Comparison of ENCODE assay signal across 8 cellular contexts in genomic region chr3:50189274-50189673, GRCh38. TPM values are rescaled to one million over a fixed set of nuclear protein-coding genes. Genes with fewer than 3 reads are reported as not detected.
A peak's percentile ranks its signal among the peaks of the same experiment; 100 is the strongest.
DNase-seq lines count a peak whose midpoint lies in the region; ATAC-seq, FAIRE-seq and TF ChIP-seq lines count a peak whose summit lies in the region.

No MANE protein-coding gene starts in this region.

- peaks cover 8% of the 10 kb centered on the region for H3K27me3 Mint-ChIP-seq in activated CD4-positive, alpha-beta memory T cell treated with anti-CD3 and anti-CD28 coated beads, Interleukin-2, amount 10 ng/mL, durations not matched to agents 7 days and 5 days

- H3K27ac Mint-ChIP-seq in activated CD4-positive, alpha-beta memory T cell treated with anti-CD3 and anti-CD28 coated beads, Interleukin-2, amount 10 ng/mL, durations not matched to agents 7 days and 5 days: no peak overlapping the region

- H3K4me3 ChIP-seq in AG09309 (ENCODE audit: control insufficient read depth, low read depth, low read length) (no peak overlapping the region), fibroblast of villous mesenchyme (ENCODE audit: low read depth, low read length) (no peak overlapping the region)

- POLR2A ChIA-PET in activated CD4-positive, alpha-beta memory T cell treated with anti-CD3 and anti-CD28 coated beads, Interleukin-2, amount 10 ng/mL, durations not matched to agents 7 days and 5 days (lab: Charles Lee): interaction anchor here (1.2 kb wide), 1 partner anchor 63 kb away, joined by 3 read pairs; no protein-coding TSS in a partner anchor

- TF ChIP-seq CTCF in AG09309 (IDR thresholded peaks at IDR 0.05; ENCODE audit: control insufficient read depth, insufficient read depth, low read depth, low read length, missing control alignments): peak; percentile 95
- TF ChIP-seq CTCF in fibroblast of villous mesenchyme (IDR thresholded peaks at IDR 0.05; ENCODE audit: insufficient read depth, low read depth, low read length): peak; percentile 93

- CTCF ChIA-PET in activated CD4-positive, alpha-beta memory T cell treated with anti-CD3 and anti-CD28 coated beads, Interleukin-2, amount 10 ng/mL, durations not matched to agents 7 days and 5 days (lab: Charles Lee): interaction anchor here (1.0 to 3.7 kb wide), 3 partner anchors 21 to 57 kb away, joined by 3 to 34 read pairs (median 3); no protein-coding TSS in a partner anchor

- H3K9me3 Mint-ChIP-seq in activated CD4-positive, alpha-beta memory T cell treated with anti-CD3 and anti-CD28 coated beads, Interleukin-2, amount 10 ng/mL, durations not matched to agents 7 days and 5 days: no peaks in the 10 kb centered on the region

- H3K4me3 Mint-ChIP-seq in activated CD4-positive, alpha-beta memory T cell treated with anti-CD3 and anti-CD28 coated beads, Interleukin-2, amount 10 ng/mL, durations not matched to agents 7 days and 5 days: no peak overlapping the region

- no peaks in the 10 kb centered on the region for H3K36me3 Mint-ChIP-seq in activated CD4-positive, alpha-beta memory T cell treated with anti-CD3 and anti-CD28 coated beads, Interleukin-2, amount 10 ng/mL, durations not matched to agents 7 days and 5 days (ENCODE audit: low read depth)

- FAIRE-seq in GM18507 (lab: Jason Lieb, UNC): peak; percentile 61

- ATAC-seq in GM19324 (IDR thresholded peaks at IDR 0.05; ENCODE audit: low FRiP score, unreplicated experiment): no peak

- peak; percentile 55 for DNase-seq in AG09309 (ENCODE audit: low read depth)
- no peak for DNase-seq in GM18507 (ENCODE audit: extremely low spot score, insufficient read length, low read depth)
- DNase-seq in NCI-H2227 treated with DMSO at 0.1 percent for 48 hours (lab: John Stamatoyannopoulos, UW): peak; percentile 55
- DNase-seq in activated CD4-positive, alpha-beta memory T cell treated with anti-CD3 and anti-CD28 coated beads, Interleukin-2, amount 10 ng/mL, durations not matched to agents 7 days and 5 days: peak; percentile 53
- DNase-seq in fibroblast of villous mesenchyme (ENCODE audit: low read depth): peak; percentile 77
- peak in 48 of 56 donors; percentile 12 to 87 (median 51) for DNase-seq in nucleus accumbens (lab: John Stamatoyannopoulos, UW)
- no peak for DNase-seq in NCI-H2029 treated with DMSO at 0.1 percent for 48 hours (lab: John Stamatoyannopoulos, UW)

- H3K4me1 Mint-ChIP-seq in activated CD4-positive, alpha-beta memory T cell treated with anti-CD3 and anti-CD28 coated beads, Interleukin-2, amount 10 ng/mL, durations not matched to agents 7 days and 5 days: peaks cover 4% of the 10 kb centered on the region

RNA-seq across cellular contexts. Expression of gene GNAT1, which starts 2.1 kb away (rescaled TPM):
- total RNA-seq in activated CD4-positive, alpha-beta memory T cell treated with anti-CD3 and anti-CD28 coated beads, Interleukin-2, amount 10 ng/mL, durations not matched to agents 7 days and 5 days: not detected
- not detected in 2 replicates for total RNA-seq in fibroblast of villous mesenchyme

RNA-seq across cellular contexts. Expression of gene SLC38A3, which starts 15.8 kb away (rescaled TPM):
- not detected for total RNA-seq in activated CD4-positive, alpha-beta memory T cell treated with anti-CD3 and anti-CD28 coated beads, Interleukin-2, amount 10 ng/mL, durations not matched to agents 7 days and 5 days
- not detected in 2 replicates for total RNA-seq in fibroblast of villous mesenchyme

RNA-seq across cellular contexts. Expression of gene SEMA3F, which starts 34.1 kb away (rescaled TPM):
- total RNA-seq in activated CD4-positive, alpha-beta memory T cell treated with anti-CD3 and anti-CD28 coated beads, Interleukin-2, amount 10 ng/mL, durations not matched to agents 7 days and 5 days: under 1 TPM in 1 of 2 experiments, not detected in 1; 0.15 TPM
- total RNA-seq in fibroblast of villous mesenchyme: 0.32 and 0.86 TPM in 2 replicates

RNA-seq across cellular contexts. Expression of gene GNAI2, which starts 46.7 kb away (rescaled TPM):
- 100 to 1,000 TPM; 493 to 519 TPM for total RNA-seq in activated CD4-positive, alpha-beta memory T cell treated with anti-CD3 and anti-CD28 coated beads, Interleukin-2, amount 10 ng/mL, durations not matched to agents 7 days and 5 days
- total RNA-seq in fibroblast of villous mesenchyme: 265 and 297 TPM in 2 replicates

Comparison
In these comparisons a context has a peak if more than half of its experiments do, and no peak if none do; other contexts are left out.
1. DNase-seq: peak in AG09309 (single experiment), NCI-H2227 treated with DMSO at 0.1 percent for 48 hours (single experiment), activated CD4-positive, alpha-beta memory T cell treated with anti-CD3 and anti-CD28 coated beads, Interleukin-2, amount 10 ng/mL, durations not matched to agents 7 days and 5 days (single experiment), fibroblast of villous mesenchyme (single experiment) and nucleus accumbens (48 of 56); none in GM18507 (single experiment) and NCI-H2029 treated with DMSO at 0.1 percent for 48 hours (single experiment).